ENCODE assay signal across 13 cellular contexts in genomic region chr1:205496661-205497060, GRCh38. TPM values are rescaled to one million over a fixed set of nuclear protein-coding genes. Genes with fewer than 3 reads are reported as not detected.
DNase-seq lines count a peak whose midpoint lies in the region; ATAC-seq and FAIRE-seq lines count a peak whose summit lies in the region.
"Had no signal": no experiment of that assay in that cellular context is flagged by ENCODE, and none has a peak within 500 bp of the region (broad histone marks: within the 10 kb centered on the region; RNA-seq: fewer than 3 reads in every experiment).

No MANE protein-coding gene starts in this region.

- no peak overlapping the region for H3K27ac ChIP-seq in small intestine (ENCODE audit: low read depth in 1 of 2, low read length in 1 of 2)
- H3K27ac ChIP-seq: 22Rv1 had no signal

- no peak overlapping the region for H3K4me3 Mint-ChIP-seq in activated CD8-positive, alpha-beta memory T cell treated with anti-CD3 and anti-CD28 coated beads, Interleukin-2, amount 10 ng/mL, durations not matched to agents 7 days and 5 days
- H3K4me3 Mint-ChIP-seq in T-helper 17 cell = no peak overlapping the region
- H3K4me3 Mint-ChIP-seq: H9 had no signal

- H3K27ac Mint-ChIP-seq in activated CD8-positive, alpha-beta memory T cell treated with anti-CD3 and anti-CD28 coated beads, Interleukin-2, amount 10 ng/mL, durations not matched to agents 7 days and 5 days = peak overlapping the region; percentile 14
- H3K27ac Mint-ChIP-seq in T-helper 17 cell = peak overlapping the region; percentile 66
- H3K27ac Mint-ChIP-seq: H9 had no signal

- H3K36me3 ChIP-seq in small intestine (ENCODE audit: control insufficient read depth in 2 of 2, insufficient read depth in 2 of 2, low read length in 2 of 2) = no peaks in the 10 kb centered on the region

- peak; percentile 25 for DNase-seq in NCI-H1092 treated with DMSO at 0.1 percent for 48 hours (lab: John Stamatoyannopoulos, UW)
- no peak for DNase-seq in NCI-H1092 (lab: John Stamatoyannopoulos, UW)
- DNase-seq in activated CD8-positive, alpha-beta memory T cell treated with anti-CD3 and anti-CD28 coated beads, Interleukin-2, amount 10 ng/mL, durations not matched to agents 7 days and 5 days = no peak
- no peak for DNase-seq in activated CD8-positive, alpha-beta memory T cell treated with anti-CD3 and anti-CD28 coated beads, Interleukin-2, amount 50 U/mL, for 4 hours
- DNase-seq in T-helper 17 cell = no peak
- DNase-seq in small intestine = no peak
- no peak for DNase-seq in NCI-H226
- DNase-seq in activated CD4-positive, alpha-beta T cell treated with anti-CD3 and anti-CD28 coated beads, Interleukin-2, amount 50 U/mL, for 48 hours = no peak
- DNase-seq: GOT3, H9 had no signal

- whole genome bisulfite sequencing in small intestine, 3 donors = 91 to 98% (median 95%) methylated on average over 1 of the region's 1 CpG

- no peaks in the 10 kb centered on the region for H3K36me3 Mint-ChIP-seq in activated CD8-positive, alpha-beta memory T cell treated with anti-CD3 and anti-CD28 coated beads, Interleukin-2, amount 10 ng/mL, durations not matched to agents 7 days and 5 days
- no peaks in the 10 kb centered on the region for H3K36me3 Mint-ChIP-seq in T-helper 17 cell (ENCODE audit: low read depth)

- peaks cover 24% of the 10 kb centered on the region for H3K27me3 Mint-ChIP-seq in activated CD8-positive, alpha-beta memory T cell treated with anti-CD3 and anti-CD28 coated beads, Interleukin-2, amount 10 ng/mL, durations not matched to agents 7 days and 5 days
- H3K27me3 Mint-ChIP-seq in T-helper 17 cell = peaks cover 42% of the 10 kb centered on the region

- H3K9me3 ChIP-seq in T-helper 17 cell (ENCODE audit: control insufficient read depth, low read length, poor library complexity, severe bottlenecking) (no peaks in the 10 kb centered on the region), small intestine (ENCODE audit: control insufficient read depth, low read depth) (no peaks in the 10 kb centered on the region)

- H3K4me1 Mint-ChIP-seq in activated CD8-positive, alpha-beta memory T cell treated with anti-CD3 and anti-CD28 coated beads, Interleukin-2, amount 10 ng/mL, durations not matched to agents 7 days and 5 days = peaks cover 8% of the 10 kb centered on the region
- H3K4me1 Mint-ChIP-seq in T-helper 17 cell = no peaks in the 10 kb centered on the region

- CTCF ChIA-PET in activated CD8-positive, alpha-beta memory T cell treated with anti-CD3 and anti-CD28 coated beads, Interleukin-2, amount 10 ng/mL, durations not matched to agents 7 days and 5 days (lab: Charles Lee) = interaction anchor here (1.1 to 5.7 kb wide), 2 partner anchors 10 to 28 kb away, joined by 4 to 48 read pairs; no protein-coding TSS in a partner anchor

- H3K4me3 ChIP-seq in small intestine (ENCODE audit: low read depth in 1 of 2, low read length in 2 of 2) = no peak overlapping the region
- H3K4me3 ChIP-seq: GM12878 had no signal

- no peaks in the 10 kb centered on the region for H3K4me1 ChIP-seq in small intestine (ENCODE audit: control insufficient read depth in 2 of 2, insufficient read depth in 1 of 2, low read depth in 1 of 2, low read length in 1 of 2)

- no peak for ATAC-seq in activated CD8-positive, alpha-beta memory T cell treated with anti-CD3 and anti-CD28 coated beads, Interleukin-2, amount 10 ng/mL, durations not matched to agents 7 days and 5 days
- no peak for ATAC-seq in T-helper 17 cell
- ATAC-seq: GM12878 had no signal

- no peaks in the 10 kb centered on the region for H3K27me3 ChIP-seq in small intestine (ENCODE audit: control insufficient read depth in 2 of 2, insufficient read depth in 2 of 2, low read length in 2 of 2)

- FAIRE-seq in small intestine (lab: Jason Lieb, UNC) = no peak
- FAIRE-seq: GM12878, GM18507 had no signal

- H3K9me3 Mint-ChIP-seq in activated CD8-positive, alpha-beta memory T cell treated with anti-CD3 and anti-CD28 coated beads, Interleukin-2, amount 10 ng/mL, durations not matched to agents 7 days and 5 days (ENCODE audit: low read depth) = no peaks in the 10 kb centered on the region
- H3K9me3 Mint-ChIP-seq: H9 had no signal

RNA-seq across cellular contexts. Expression of gene CDK18, which starts 7.8 kb away (rescaled TPM):
- 1 to 10 TPM; 4.0 to 5.2 TPM for total RNA-seq in activated CD8-positive, alpha-beta memory T cell treated with anti-CD3 and anti-CD28 coated beads, Interleukin-2, amount 10 ng/mL, durations not matched to agents 7 days and 5 days
- 1 to 10 TPM in 1 of 2 donors, under 1 TPM in 1; 0.94 to 1.7 TPM for total RNA-seq in T-helper 17 cell
- 10 to 100 TPM; 32.7 to 62.4 (median 43.8) TPM for polyA plus RNA-seq in small intestine

RNA-seq across cellular contexts. Expression of gene BLACAT1, which starts 40.8 kb away (rescaled TPM):
- under 1 TPM; 0.19 to 0.47 TPM for total RNA-seq in activated CD8-positive, alpha-beta memory T cell treated with anti-CD3 and anti-CD28 coated beads, Interleukin-2, amount 10 ng/mL, durations not matched to agents 7 days and 5 days
- under 1 TPM; 0.10 TPM for total RNA-seq in T-helper 17 cell
- polyA plus RNA-seq in small intestine = under 1 TPM in 2 of 3 donors, not detected in 1; 0.22 to 0.30 TPM
